11 cellular contexts compared by ENCODE assay signal in the genomic region with DNA sequence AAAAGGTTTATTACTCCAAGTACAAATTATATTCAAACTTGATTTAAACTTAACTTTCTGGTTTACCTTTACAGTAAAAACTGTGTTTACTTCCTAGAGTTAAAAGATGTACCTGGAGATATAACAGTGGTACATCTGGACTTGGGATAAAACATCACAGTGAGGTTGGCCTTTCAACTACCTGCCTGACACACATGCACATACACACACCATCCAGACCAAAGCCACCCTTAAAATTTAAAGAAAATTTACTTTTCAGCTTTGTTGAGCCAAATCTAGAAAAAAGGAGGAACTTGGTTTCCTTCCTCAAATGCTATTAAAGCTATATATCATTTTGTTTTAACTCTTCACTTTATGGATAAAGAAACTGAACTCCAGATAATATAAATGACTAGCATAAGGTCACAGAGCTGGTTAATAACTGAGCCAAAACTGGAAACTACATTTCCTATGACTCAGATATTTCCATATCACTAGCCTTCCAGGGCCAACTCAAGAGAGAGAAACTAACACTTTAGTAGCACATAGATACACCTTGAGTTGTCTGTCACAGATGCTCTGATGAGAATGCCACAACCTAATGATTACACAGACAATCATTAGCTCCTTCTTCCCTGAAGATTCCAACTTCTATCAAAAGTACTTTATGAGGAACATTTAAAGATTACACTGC. TPM values are rescaled to one million over a fixed set of nuclear protein-coding genes. Genes with fewer than 3 reads are reported as not detected.
DNase-seq lines count a peak whose midpoint lies in the region; ATAC-seq and TF ChIP-seq lines count a peak whose summit lies in the region.
"Had no signal": no experiment of that assay in that cellular context is flagged by ENCODE, and none has a peak within 500 bp of the region (broad histone marks: within the 10 kb centered on the region; RNA-seq: fewer than 3 reads in every experiment).

No MANE protein-coding gene starts in this region.

- no peak overlapping the region for H4K8ac ChIP-seq in trophoblast cell (ENCODE audit: low read depth, low read length)

- H3K27ac Mint-ChIP-seq in activated naive CD8-positive, alpha-beta T cell treated with anti-CD3 and anti-CD28 coated beads for 36 hours: peak overlapping the region; percentile 87
- H3K27ac Mint-ChIP-seq: natural killer cell had no signal

- peaks cover 38% of the 10 kb centered on the region for H3K36me3 Mint-ChIP-seq in activated naive CD8-positive, alpha-beta T cell treated with anti-CD3 and anti-CD28 coated beads for 36 hours

- no peaks in the 10 kb centered on the region for H3K9me3 ChIP-seq in trophoblast cell (ENCODE audit: insufficient read depth, low read depth, low read length)

- no peak overlapping the region for H2BK5ac ChIP-seq in trophoblast cell (ENCODE audit: low read depth, low read length, poor library complexity)

- H3K18ac ChIP-seq in trophoblast cell (ENCODE audit: low read length): no peak overlapping the region

- H3K4me3 ChIP-seq in ACC112 (ENCODE audit: low read depth, low read length) (no peak overlapping the region), trophoblast cell (ENCODE audit: low read depth, low read length) (no peak overlapping the region)

- H3K36me3 ChIP-seq in ACC112 (ENCODE audit: insufficient read depth, low read length) (0 out of 2 replicates have a peak, but pooled peaks cover 5% of the 10 kb centered on the region), trophoblast cell (ENCODE audit: control insufficient read depth in 1 of 2, insufficient read depth in 2 of 2, low read length in 2 of 2) (no peaks in the 10 kb centered on the region)

- H2AFZ ChIP-seq in ACC112 (ENCODE audit: low read length, unreplicated experiment) (no peak overlapping the region), trophoblast cell (ENCODE audit: insufficient read depth, low read length, poor library complexity) (no peak overlapping the region)

- H3K4me3 Mint-ChIP-seq in activated naive CD8-positive, alpha-beta T cell treated with anti-CD3 and anti-CD28 coated beads for 36 hours: peak overlapping the region; percentile 11
- H3K4me3 Mint-ChIP-seq: natural killer cell had no signal

- H4K91ac ChIP-seq in trophoblast cell (ENCODE audit: low read depth, low read length): no peak overlapping the region

- no peak overlapping the region for H4K12ac ChIP-seq in trophoblast cell (ENCODE audit: low read depth, low read length)

- H3K79me2 ChIP-seq in ACC112 (ENCODE audit: control insufficient read depth, insufficient read depth, low read length, unreplicated experiment) (peaks cover 11% of the 10 kb centered on the region), trophoblast cell (ENCODE audit: control insufficient read depth, insufficient read depth, low read length, poor library complexity) (no peaks in the 10 kb centered on the region)

- peaks cover 14% of the 10 kb centered on the region for H3K4me1 ChIP-seq in ACC112 (ENCODE audit: control insufficient read depth, insufficient read depth, low read length, unreplicated experiment)
- H3K4me1 ChIP-seq in trophoblast cell (ENCODE audit: control insufficient read depth in 1 of 2, insufficient read depth in 2 of 2, low read length in 2 of 2): no peaks in the 10 kb centered on the region

- H2BK12ac ChIP-seq in trophoblast cell (ENCODE audit: low read length): no peak overlapping the region

- H3K27ac ChIP-seq in ACC112 (ENCODE audit: low read depth, low read length): peak overlapping the region; percentile 23; the same call in 1 of the 2 replicates
- no peak overlapping the region for H3K27ac ChIP-seq in trophoblast cell (ENCODE audit: low read depth, low read length)

- H3K23ac ChIP-seq in trophoblast cell (ENCODE audit: low read length): no peak overlapping the region

- TF ChIP-seq POLR2A in GM19099 (IDR thresholded peaks at IDR 0.05; ENCODE audit: extremely low read depth, insufficient read length, low read depth): peak; percentile 14

- ATAC-seq in HG03095 (IDR thresholded peaks at IDR 0.05; ENCODE audit: unreplicated experiment) (peak; percentile 88), GM21526 (IDR thresholded peaks at IDR 0.05; ENCODE audit: low FRiP score, unreplicated experiment) (no peak)

- no peak overlapping the region for H3K9ac ChIP-seq in trophoblast cell (ENCODE audit: low read length)

- no peak overlapping the region for H3K4me2 ChIP-seq in trophoblast cell (ENCODE audit: low read length)

- DNase-seq in activated naive CD8-positive, alpha-beta T cell treated with anti-CD3 and anti-CD28 coated beads for 36 hours: no peak
- DNase-seq in GDM1 (lab: John Stamatoyannopoulos, UW): no peak
- DNase-seq in trophoblast cell: no peak
- DNase-seq in GM19238 (ENCODE audit: insufficient read length, low spot score): no peak
- DNase-seq: DMS153, natural killer cell, NCI-H1417 had no signal

- no peak overlapping the region for H3K4ac ChIP-seq in trophoblast cell (ENCODE audit: low read depth, low read length)

- H2AK5ac ChIP-seq in trophoblast cell (ENCODE audit: low read length): no peak overlapping the region

- H3K27me3 Mint-ChIP-seq in activated naive CD8-positive, alpha-beta T cell treated with anti-CD3 and anti-CD28 coated beads for 36 hours: no peaks in the 10 kb centered on the region

- peaks cover 15% of the 10 kb centered on the region for H3K9me3 Mint-ChIP-seq in activated naive CD8-positive, alpha-beta T cell treated with anti-CD3 and anti-CD28 coated beads for 36 hours

- no peaks in the 10 kb centered on the region for H3K27me3 ChIP-seq in ACC112 (ENCODE audit: insufficient read depth, low read length)
- H3K27me3 ChIP-seq in trophoblast cell (ENCODE audit: insufficient read depth, low read length): no peaks in the 10 kb centered on the region

- H2BK120ac ChIP-seq in trophoblast cell (ENCODE audit: insufficient read depth, low read length, poor library complexity): no peak overlapping the region

- H3K79me1 ChIP-seq in trophoblast cell (ENCODE audit: low read length): no peaks in the 10 kb centered on the region

- peaks cover 35% of the 10 kb centered on the region for H3K4me1 Mint-ChIP-seq in activated naive CD8-positive, alpha-beta T cell treated with anti-CD3 and anti-CD28 coated beads for 36 hours

- H3K14ac ChIP-seq in trophoblast cell (ENCODE audit: low read length): no peak overlapping the region

RNA-seq across cellular contexts. Expression of a gene that starts 40.8 kb away (rescaled TPM):
- total RNA-seq in activated naive CD8-positive, alpha-beta T cell treated with anti-CD3 and anti-CD28 coated beads for 36 hours: 10 to 100 TPM; 18.9 to 22.4 TPM
- 27.1 and 30.6 TPM in 2 replicates for polyA plus RNA-seq in trophoblast cell (2013)

RNA-seq across cellular contexts. Expression of a gene that starts 41.2 kb away (rescaled TPM):
- total RNA-seq in activated naive CD8-positive, alpha-beta T cell treated with anti-CD3 and anti-CD28 coated beads for 36 hours: 10 to 100 TPM; 14.6 to 17.3 TPM
- 13.2 TPM in 2 replicates for polyA plus RNA-seq in trophoblast cell (2013)
